17 cellular contexts compared by ENCODE assay signal in genomic region chr3:42276419-42277132, GRCh38. TPM values are rescaled to one million over a fixed set of nuclear protein-coding genes. Genes with fewer than 3 reads are reported as not detected.
DNase-seq lines count a peak whose midpoint lies in the region; ATAC-seq, FAIRE-seq and TF ChIP-seq lines count a peak whose summit lies in the region.
"Had no signal": no experiment of that assay in that cellular context is flagged by ENCODE, and none has a peak within 500 bp of the region (broad histone marks: within the 10 kb centered on the region; RNA-seq: fewer than 3 reads in every experiment).

No MANE protein-coding gene starts in this region.

- no peak for TF ChIP-seq POLR2A in gastroesophageal sphincter (IDR thresholded peaks at IDR 0.05)

- no peak for TF ChIP-seq CTCF in VCaP (conservative IDR thresholded peaks at IDR 0.05)
- TF ChIP-seq CTCF in gastroesophageal sphincter (IDR thresholded peaks at IDR 0.05) = no peak
- TF ChIP-seq CTCF in lower lobe of right lung (IDR thresholded peaks at IDR 0.05) = no peak

- DNase-seq in MG63 (no peak), lower lobe of right lung (no peak), RCC 7860 (ENCODE audit: low spot score) (no peak)
- DNase-seq: activated CD8-positive, alpha-beta T cell treated with anti-CD3 and anti-CD28 coated beads, Interleukin-2, amount 10 ng/mL, durations not matched to agents 7 days and 5 days; foreskin fibroblast; GDM1; H7; naive thymus-derived CD4-positive, alpha-beta T cell; NCI-H1930 had no signal

- TF ChIP-seq EP300 in gastroesophageal sphincter (IDR thresholded peaks at IDR 0.05) = no peak

- intact Hi-C loops in lower lobe of right lung (cut with DNase I) = no loop called here

- no peak for FAIRE-seq in RCC 7860 (lab: Jason Lieb, UNC)
- FAIRE-seq: islet of Langerhans had no signal

- WGBS in gastroesophageal sphincter (ENCODE audit: low coverage in 1 of 2), 2 donors = 50 to 67% methylated on average over 1 of the region's 1 CpG

- ATAC-seq in GM18861 (IDR thresholded peaks at IDR 0.05; ENCODE audit: unreplicated experiment) (peak; percentile 52), GM21447 (IDR thresholded peaks at IDR 0.05; ENCODE audit: unreplicated experiment) (peak; percentile 83), HG03025 (IDR thresholded peaks at IDR 0.05; ENCODE audit: low FRiP score, unreplicated experiment) (peak; percentile 85), gastroesophageal sphincter (no peak), lower lobe of right lung (no peak)
- ATAC-seq: activated CD8-positive, alpha-beta T cell treated with anti-CD3 and anti-CD28 coated beads, Interleukin-2, amount 10 ng/mL, durations not matched to agents 7 days and 5 days; naive thymus-derived CD4-positive, alpha-beta T cell had no signal

- H3K4me3 ChIP-seq in MG63 (no peak overlapping the region), gastroesophageal sphincter (no peak overlapping the region), lower lobe of right lung (no peak overlapping the region)
- H3K4me3 ChIP-seq: BLaER1 treated with 17β-estradiol and CSF1 and Interleukin-3, amounts not matched to agents 10 nM and 100 nM had no signal

- H3K36me3 ChIP-seq in MG63 = no peaks in the 10 kb centered on the region
- H3K36me3 ChIP-seq in gastroesophageal sphincter = no peaks in the 10 kb centered on the region
- no peaks in the 10 kb centered on the region for H3K36me3 ChIP-seq in lower lobe of right lung
- H3K36me3 ChIP-seq: BLaER1 treated with 17β-estradiol and CSF1 and Interleukin-3, amounts not matched to agents 10 nM and 100 nM had no signal

- H3K9me3 ChIP-seq in MG63 (no peaks in the 10 kb centered on the region), gastroesophageal sphincter (peaks cover 0 to 8% (median 0%) of the 10 kb centered on the region in 3 donors), lower lobe of right lung (no peaks in the 10 kb centered on the region)

- H3K27me3 ChIP-seq in MG63 (no peaks in the 10 kb centered on the region), gastroesophageal sphincter (peaks cover 7% of the 10 kb centered on the region), lower lobe of right lung (ENCODE audit: low read depth) (no peaks in the 10 kb centered on the region)
- H3K27me3 ChIP-seq: BLaER1 treated with 17β-estradiol and CSF1 and Interleukin-3, amounts not matched to agents 10 nM and 100 nM had no signal

- H3K4me1 ChIP-seq in gastroesophageal sphincter = no peaks in the 10 kb centered on the region
- no peaks in the 10 kb centered on the region for H3K4me1 ChIP-seq in lower lobe of right lung

- H3K27ac ChIP-seq in VCaP = peak overlapping the region; percentile 46; the same call in 1 of the 2 replicates
- H3K27ac ChIP-seq in gastroesophageal sphincter = no peak overlapping the region
- H3K27ac ChIP-seq in lower lobe of right lung = no peak overlapping the region
- H3K27ac ChIP-seq: BLaER1 treated with 17β-estradiol and CSF1 and Interleukin-3, amounts not matched to agents 10 nM and 100 nM had no signal

RNA-seq across cellular contexts. Expression of gene CCK, which starts 10.6 kb away (rescaled TPM):
- total RNA-seq in MG63 (2014; rRNA removed; shearing (Covaris generic); ENCODE audit: low replicate concordance) = 0.63 TPM in 1 of 2 replicates, not detected in the other
- total RNA-seq in gastroesophageal sphincter = 10 to 100 TPM in 1 of 4 donors, 1 to 10 TPM in 2, under 1 TPM in 1; 0.93 to 13.6 (median 4.5) TPM
- not detected for total RNA-seq in lower lobe of right lung
- total RNA-seq: activated CD8-positive, alpha-beta T cell treated with anti-CD3 and anti-CD28 coated beads, Interleukin-2, amount 10 ng/mL, durations not matched to agents 7 days and 5 days; naive thymus-derived CD4-positive, alpha-beta T cell; T-helper 2 cell treated with Interferon-gamma antibody and Interleukin-4, amounts not matched to agents 100 ng/mL and 5 ng/mL, for 36 hours had no signal

Comparison
In these comparisons a context has a peak if more than half of its experiments do, and no peak if none do; other contexts are left out.
1. ATAC-seq: peak in GM18861 (single experiment), GM21447 (single experiment) and HG03025 (single experiment); none in gastroesophageal sphincter (single experiment) and lower lobe of right lung (0 of 2).